8 cellular contexts compared by ENCODE assay signal in the genomic region with DNA sequence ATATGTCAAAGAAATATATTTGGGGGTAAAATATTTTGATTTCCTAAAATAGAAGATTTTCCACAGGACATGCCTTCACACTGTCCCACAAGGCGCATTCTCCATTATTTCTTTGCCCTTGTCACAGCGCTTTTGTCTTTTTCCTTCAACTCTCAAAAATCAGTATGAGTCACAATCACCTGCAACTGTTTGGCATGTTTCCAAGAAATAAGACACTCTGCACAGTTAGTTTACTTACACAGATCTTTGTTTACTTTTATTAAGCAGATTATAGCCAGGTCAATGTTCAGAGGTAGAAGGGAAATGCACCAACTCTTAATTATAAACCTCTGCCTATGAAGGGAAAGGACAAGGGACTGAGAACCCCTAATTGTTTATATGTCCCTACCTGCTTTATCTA. TPM values are rescaled to one million over a fixed set of nuclear protein-coding genes. Genes with fewer than 3 reads are reported as not detected.
A peak's percentile ranks its signal among the peaks of the same experiment; 100 is the strongest.
DNase-seq lines count a peak whose midpoint lies in the region; ATAC-seq, FAIRE-seq and TF ChIP-seq lines count a peak whose summit lies in the region.

No MANE protein-coding gene starts in this region.

- FAIRE-seq in kidney (lab: Jason Lieb, UNC) (no peak), GM19239 (lab: Jason Lieb, UNC) (no peak)

- H3K36me3 ChIP-seq in DND-41 (ENCODE audit: insufficient read depth, low read length) (no peaks in the 10 kb centered on the region), body of pancreas (replicated peaks in 1 of 2; ENCODE audit: insufficient read depth in 1 of 2, low read depth in 2 of 2) (no peaks in the 10 kb centered on the region), mucosa of rectum (ENCODE audit: control insufficient read depth in 2 of 2, insufficient read depth in 2 of 2, low read length in 2 of 2) (no peaks in the 10 kb centered on the region), kidney (ENCODE audit: control insufficient read depth in 1 of 2, insufficient read depth in 2 of 2, low read length in 2 of 2) (no peaks in the 10 kb centered on the region), brain microvascular endothelial cell (replicated peaks) (no peaks in the 10 kb centered on the region)

- H4K20me1 ChIP-seq in DND-41 (ENCODE audit: insufficient read depth, low read length): no peaks in the 10 kb centered on the region

- intact Hi-C loops in body of pancreas (cut with DNase I): no loop called here
- intact Hi-C loops in kidney (cut with DNase I): no loop called here

- H3K9ac ChIP-seq in DND-41 (ENCODE audit: low read depth, low read length) (no peak overlapping the region), mucosa of rectum (ENCODE audit: low read depth in 1 of 2, low read length in 2 of 2) (peak overlapping the region in 1 of 2 donors; percentile 5), kidney (ENCODE audit: low read length in 2 of 2) (no peak overlapping the region)

- no peak overlapping the region for H3K4me2 ChIP-seq in DND-41 (ENCODE audit: insufficient read depth, low read length)

- H2AFZ ChIP-seq in DND-41 (ENCODE audit: low read depth, low read length): no peak overlapping the region

- H3K79me2 ChIP-seq in DND-41 (ENCODE audit: insufficient read depth, low read length): no peaks in the 10 kb centered on the region

- no peak for TF ChIP-seq POLR2A in body of pancreas (IDR thresholded peaks at IDR 0.05)

- no peak for TF ChIP-seq CTCF in DND-41 (IDR thresholded peaks at IDR 0.05; ENCODE audit: borderline replicate concordance, extremely low read depth, low read length, poor library complexity, severe bottlenecking)
- TF ChIP-seq CTCF in body of pancreas (IDR thresholded peaks at IDR 0.05): no peak
- no peak for TF ChIP-seq CTCF in kidney (IDR thresholded peaks at IDR 0.05; ENCODE audit: borderline replicate concordance, extremely low read depth, insufficient read depth)
- no peak for TF ChIP-seq CTCF in brain microvascular endothelial cell (IDR thresholded peaks at IDR 0.05; ENCODE audit: low read depth, low read length, missing control alignments)

- H3K27me3 ChIP-seq in DND-41 (ENCODE audit: insufficient read depth, low read length, poor library complexity) (no peaks in the 10 kb centered on the region), body of pancreas (no peaks in the 10 kb centered on the region), mucosa of rectum (ENCODE audit: control insufficient read depth in 2 of 2, insufficient read depth in 2 of 2, low read length in 2 of 2) (no peaks in the 10 kb centered on the region), brain microvascular endothelial cell (replicated peaks) (no peaks in the 10 kb centered on the region)

- H3K27ac ChIP-seq in DND-41 (ENCODE audit: low read length) (no peak overlapping the region), body of pancreas (peak overlapping the region; percentile 68 to 85 (median 76)), mucosa of rectum (ENCODE audit: low read depth in 2 of 2, low read length in 2 of 2) (peak overlapping the region; percentile 20 to 56), kidney (ENCODE audit: low read depth in 2 of 2, low read length in 2 of 2) (no peak overlapping the region), brain microvascular endothelial cell (no peak overlapping the region)

- ATAC-seq in DND-41 (ENCODE audit: insufficient read depth, low read depth) (peak; percentile 33; the same call in 1 of the 3 replicates), body of pancreas (peak; percentile 85)

- no peak for DNase-seq in DND-41
- DNase-seq in NCI-H1417 treated with DMSO at 0.1 percent for 48 hours (lab: John Stamatoyannopoulos, UW): peak; percentile 63
- DNase-seq in body of pancreas: peak in 2 of 4 donors; percentile 35 to 68
- DNase-seq in NCI-H226: no peak
- no peak for DNase-seq in kidney
- DNase-seq in GM19239 (ENCODE audit: insufficient read length, low spot score): no peak
- no peak for DNase-seq in brain microvascular endothelial cell

- no peak overlapping the region for H3K4me3 ChIP-seq in DND-41 (ENCODE audit: low read depth in 1 of 2, low read length in 2 of 2)
- no peak overlapping the region for H3K4me3 ChIP-seq in body of pancreas
- peak overlapping the region in 1 of 2 donors; percentile 37 for H3K4me3 ChIP-seq in mucosa of rectum (ENCODE audit: low read length in 2 of 2)
- peak overlapping the region in 1 of 2 donors; percentile 0 for H3K4me3 ChIP-seq in kidney (ENCODE audit: low read length in 2 of 2)
- no peak overlapping the region for H3K4me3 ChIP-seq in brain microvascular endothelial cell (ENCODE audit: low read depth, low read length)

- H3K9me3 ChIP-seq in DND-41 (ENCODE audit: insufficient read depth, low read length, severe bottlenecking) (no peaks in the 10 kb centered on the region), body of pancreas (no peaks in the 10 kb centered on the region), mucosa of rectum (ENCODE audit: control insufficient read depth in 2 of 2, low read length in 2 of 2) (no peaks in the 10 kb centered on the region), kidney (ENCODE audit: control insufficient read depth in 1 of 2, low read length in 2 of 2) (no peaks in the 10 kb centered on the region)

- WGBS in body of pancreas, 2 donors: 22 to 28% methylated on average over 2 of the region's 2 CpGs

- H3K4me1 ChIP-seq in DND-41 (ENCODE audit: insufficient read depth, low read length) (no peaks in the 10 kb centered on the region), body of pancreas (peaks cover 78% of the 10 kb centered on the region), mucosa of rectum (ENCODE audit: control insufficient read depth in 2 of 2, insufficient read depth in 2 of 2, low read length in 2 of 2) (peaks cover 24 to 52% of the 10 kb centered on the region in 2 donors), kidney (ENCODE audit: control insufficient read depth in 1 of 2, insufficient read depth in 1 of 2, low read depth in 1 of 2, low read length in 2 of 2) (peaks cover 2 to 6% of the 10 kb centered on the region in 2 donors)

- in situ Hi-C loops in brain microvascular endothelial cell (cut with HindIII; ENCODE audit: low pct_ligation_motif_present, low sequenced_read_pairs): no loop called here

RNA-seq across cellular contexts. Expression of a gene that starts 9.5 kb away (rescaled TPM):
- total RNA-seq in body of pancreas (10 to 100 TPM; 28.3 to 33.0 TPM), kidney (70.7 TPM)
- 13.9 TPM for polyA plus RNA-seq in kidney (ENCODE audit: insufficient read depth, low read depth, low replicate concordance)

Comparison
In these comparisons a context has a peak if more than half of its experiments do, and no peak if none do; other contexts are left out.
1. H3K27ac ChIP-seq: peak in body of pancreas (4 of 4) and mucosa of rectum (2 of 2); none in DND-41 (single experiment), kidney (0 of 2) and brain microvascular endothelial cell (single experiment).